ENCODE assay signal across 1 cellular context in genomic region chr1:234600418-234601216, GRCh38.
TF ChIP-seq lines count a peak whose summit lies in the region.

No MANE protein-coding gene starts in this region.

TF ChIP-seq in K562, 482 proteins besides CTCF, POLR2A, EP300 and RAD21 (continued from another document and continues in another):
- TF ChIP-seq GTF2E2 (tag; IDR thresholded peaks at IDR 0.05) (0 out of 2 replicates have a peak, but pooled peaks have one; percentile 11), BHLHE40 (IDR thresholded peaks at IDR 0.05; ENCODE audit: low read length) (no peak), FOXK2 (conservative IDR thresholded peaks at IDR 0.05 in 1 of 2, IDR thresholded peaks at IDR 0.05 in 1 of 2; ENCODE audit: low read depth in 2 of 2) (peak in 1 of 2 experiments; percentile 31; a peak in 1 of 4 replicates), HLTF (IDR thresholded peaks at IDR 0.05) (no peak), NFXL1 (CRISPR knock-in tag; IDR thresholded peaks at IDR 0.05) (0 out of 2 replicates have a peak, but pooled peaks have one; percentile 19), AFF4 (CRISPR knock-in tag; IDR thresholded peaks at IDR 0.05) (no peak), FOXK1 (CRISPR knock-in tag; IDR thresholded peaks at IDR 0.05; ENCODE audit: borderline replicate concordance) (peak; percentile 75; the same call in 1 of the 2 replicates), TRIM24 (IDR thresholded peaks at IDR 0.05) (no peak), ZFP91 (CRISPR knock-in tag; IDR thresholded peaks at IDR 0.05) (no peak), ZSCAN29 (IDR thresholded peaks at IDR 0.05) (0 out of 2 replicates have a peak, but pooled peaks have one; percentile 24), SAP30 (IDR thresholded peaks at IDR 0.05; ENCODE audit: borderline replicate concordance, insufficient read depth, low read depth, low read length, poor library complexity, severe bottlenecking) (no peak), ZNF512 (tag; IDR thresholded peaks at IDR 0.05) (no peak), THRB (CRISPR knock-in tag; conservative IDR thresholded peaks at IDR 0.05) (no peak), ATF7 (IDR thresholded peaks at IDR 0.05) (no peak), BCLAF1 (IDR thresholded peaks at IDR 0.05; ENCODE audit: borderline replicate concordance in 1 of 2, control insufficient read depth in 1 of 2, low read depth in 2 of 2, low read length in 1 of 2) (no peak), MEF2A (IDR thresholded peaks at IDR 0.05; ENCODE audit: control insufficient read depth, low read depth, low read length) (no peak), NFRKB (IDR thresholded peaks at IDR 0.05; ENCODE audit: low read depth) (peak; percentile 19; the same call in 1 of the 2 replicates), TSHZ1 (CRISPR knock-in tag; IDR thresholded peaks at IDR 0.05) (no peak), SIN3A (IDR thresholded peaks at IDR 0.05; ENCODE audit: borderline replicate concordance in 2 of 2, control insufficient read depth in 1 of 2, low read depth in 2 of 2, low read length in 2 of 2) (no peak), U2AF2 (optimal IDR thresholded peaks at IDR 0.05; ENCODE audit: low read depth, low read length) (no peak), ZNF408 (CRISPR knock-in tag; IDR thresholded peaks at IDR 0.05; ENCODE audit: low read depth) (no peak), DACH1 (IDR thresholded peaks at IDR 0.05; ENCODE audit: partially characterized antibody) (peak; percentile 69), HDAC3 (IDR thresholded peaks at IDR 0.05; ENCODE audit: borderline replicate concordance, partially characterized antibody) (no peak), NCOA1 (IDR thresholded peaks at IDR 0.05; ENCODE audit: low read depth) (no peak), RCOR1 (IDR thresholded peaks at IDR 0.05; ENCODE audit: borderline replicate concordance in 1 of 2, low read depth in 2 of 2, low read length in 2 of 2) (no peak), HDAC8 (tag; IDR thresholded peaks at IDR 0.05) (no peak), AFF1 (IDR thresholded peaks at IDR 0.05; ENCODE audit: low read depth in 1 of 2, partially characterized antibody in 2 of 2) (peak in 1 of 2 experiments; percentile 21), PTTG1 (tag; IDR thresholded peaks at IDR 0.05; ENCODE audit: low read depth) (no peak), ZFP1 (CRISPR knock-in tag; IDR thresholded peaks at IDR 0.05) (no peak), HMG20B (CRISPR knock-in tag; IDR thresholded peaks at IDR 0.05) (no peak), HIVEP1 (CRISPR knock-in tag; IDR thresholded peaks at IDR 0.05) (no peak), ZFPM2 (CRISPR knock-in tag; IDR thresholded peaks at IDR 0.05) (no peak), ADNP (tag; IDR thresholded peaks at IDR 0.05) (no peak), ZSCAN32 (CRISPR knock-in tag; IDR thresholded peaks at IDR 0.05) (0 out of 2 replicates have a peak, but pooled peaks have one; percentile 4), DPF2 (IDR thresholded peaks at IDR 0.05) (0 out of 2 replicates have a peak, but pooled peaks have one; percentile 11), TCFL5 (CRISPR knock-in tag; conservative IDR thresholded peaks at IDR 0.05) (no peak), LEF1 (IDR thresholded peaks at IDR 0.05) (no peak), C11orf30 (IDR thresholded peaks at IDR 0.05; ENCODE audit: low read depth) (0 out of 2 replicates have a peak, but pooled peaks have one; percentile 15), ZC3H11A (IDR thresholded peaks at IDR 0.05; ENCODE audit: low read depth, low read length) (no peak), ZC3H4 (CRISPR knock-in tag; IDR thresholded peaks at IDR 0.05; ENCODE audit: borderline replicate concordance) (no peak), CREB1 (IDR thresholded peaks at IDR 0.05) (no peak), CREB1 (CRISPR knock-in tag; IDR thresholded peaks at IDR 0.05) (no peak), RBFOX2 (IDR thresholded peaks at IDR 0.05; ENCODE audit: low read depth, low read length) (no peak), TFAP4 (CRISPR knock-in tag; IDR thresholded peaks at IDR 0.05; ENCODE audit: borderline replicate concordance) (no peak), ZNF764 (CRISPR knock-in tag; IDR thresholded peaks at IDR 0.05; ENCODE audit: low read depth) (no peak), MTA3 (IDR thresholded peaks at IDR 0.05; ENCODE audit: borderline replicate concordance) (no peak)
